1 cellular context compared by ENCODE assay signal in the genomic region with DNA sequence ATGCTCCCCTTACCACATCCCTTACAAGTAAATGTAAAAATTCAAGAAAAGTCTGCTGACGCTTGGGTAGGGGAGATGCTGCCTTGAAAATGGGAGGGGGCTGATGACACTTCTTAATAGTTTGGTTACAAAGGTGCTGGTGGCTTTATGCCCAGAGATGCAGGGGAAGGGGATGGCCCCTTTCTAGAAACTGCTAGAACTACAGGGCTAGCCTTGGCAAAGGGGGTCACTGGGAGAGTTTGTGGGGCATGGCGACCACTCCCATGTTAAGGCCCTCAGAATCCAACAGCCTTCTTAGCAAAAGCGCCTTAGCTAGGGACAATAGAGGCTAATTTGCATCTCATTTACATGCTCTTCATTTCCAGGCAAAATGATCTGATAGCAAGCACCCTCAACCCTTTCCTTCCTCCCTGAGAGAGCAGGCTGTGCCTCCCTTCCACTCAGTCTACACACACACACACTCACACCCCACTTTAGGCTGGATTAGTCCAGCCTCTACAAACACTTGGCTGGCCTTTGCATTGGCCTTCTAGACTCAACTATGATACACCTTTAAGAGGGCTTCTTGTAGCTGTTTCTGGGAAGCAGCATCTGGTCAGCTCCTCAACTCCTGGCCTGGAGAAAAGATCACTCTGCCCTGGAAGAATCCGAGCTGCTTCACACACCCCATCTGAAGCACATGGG.
TF ChIP-seq lines count a peak whose summit lies in the region.

No MANE protein-coding gene starts in this region.

TF ChIP-seq in neural cell, 6 proteins besides CTCF, POLR2A, EP300 and RAD21 (continued from another document):
- TF ChIP-seq, protein P1, sequence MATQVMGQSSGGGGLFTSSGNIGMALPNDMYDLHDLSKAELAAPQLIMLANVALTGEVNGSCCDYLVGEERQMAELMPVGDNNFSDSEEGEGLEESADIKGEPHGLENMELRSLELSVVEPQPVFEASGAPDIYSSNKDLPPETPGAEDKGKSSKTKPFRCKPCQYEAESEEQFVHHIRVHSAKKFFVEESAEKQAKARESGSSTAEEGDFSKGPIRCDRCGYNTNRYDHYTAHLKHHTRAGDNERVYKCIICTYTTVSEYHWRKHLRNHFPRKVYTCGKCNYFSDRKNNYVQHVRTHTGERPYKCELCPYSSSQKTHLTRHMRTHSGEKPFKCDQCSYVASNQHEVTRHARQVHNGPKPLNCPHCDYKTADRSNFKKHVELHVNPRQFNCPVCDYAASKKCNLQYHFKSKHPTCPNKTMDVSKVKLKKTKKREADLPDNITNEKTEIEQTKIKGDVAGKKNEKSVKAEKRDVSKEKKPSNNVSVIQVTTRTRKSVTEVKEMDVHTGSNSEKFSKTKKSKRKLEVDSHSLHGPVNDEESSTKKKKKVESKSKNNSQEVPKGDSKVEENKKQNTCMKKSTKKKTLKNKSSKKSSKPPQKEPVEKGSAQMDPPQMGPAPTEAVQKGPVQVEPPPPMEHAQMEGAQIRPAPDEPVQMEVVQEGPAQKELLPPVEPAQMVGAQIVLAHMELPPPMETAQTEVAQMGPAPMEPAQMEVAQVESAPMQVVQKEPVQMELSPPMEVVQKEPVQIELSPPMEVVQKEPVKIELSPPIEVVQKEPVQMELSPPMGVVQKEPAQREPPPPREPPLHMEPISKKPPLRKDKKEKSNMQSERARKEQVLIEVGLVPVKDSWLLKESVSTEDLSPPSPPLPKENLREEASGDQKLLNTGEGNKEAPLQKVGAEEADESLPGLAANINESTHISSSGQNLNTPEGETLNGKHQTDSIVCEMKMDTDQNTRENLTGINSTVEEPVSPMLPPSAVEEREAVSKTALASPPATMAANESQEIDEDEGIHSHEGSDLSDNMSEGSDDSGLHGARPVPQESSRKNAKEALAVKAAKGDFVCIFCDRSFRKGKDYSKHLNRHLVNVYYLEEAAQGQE (IDR thresholded peaks at IDR 0.05; ENCODE audit: borderline replicate concordance), result no peak
